Comparison of ENCODE assay signal across 8 cellular contexts in genomic region chr14:24442240-24443052, GRCh38.
DNase-seq lines count a peak whose midpoint lies in the region; ATAC-seq, FAIRE-seq and TF ChIP-seq lines count a peak whose summit lies in the region.

SDR39U1 (minus strand) TSS chr14:24442776; CDS start chr14:24442769, 7 bp downstream.

- H3K27ac Mint-ChIP-seq in central memory CD8-positive, alpha-beta T cell (ENCODE audit: low read depth) = peak within 1 kb of the TSS; percentile 96

- peak within 1 kb of the TSS; percentile 90 for H3K4me3 Mint-ChIP-seq in central memory CD8-positive, alpha-beta T cell

- no peaks in the 10 kb centered on the region for H3K9me3 Mint-ChIP-seq in central memory CD8-positive, alpha-beta T cell

- H3K36me3 Mint-ChIP-seq in central memory CD8-positive, alpha-beta T cell (ENCODE audit: insufficient read depth) = peaks cover 27% of the 10 kb centered on the region

- peaks cover 35% of the 10 kb centered on the region for H3K4me1 Mint-ChIP-seq in central memory CD8-positive, alpha-beta T cell

- DNase-seq in AG09319 (ENCODE audit: extremely low read depth, low read depth) (peak; percentile 98), NCI-H446 (lab: John Stamatoyannopoulos, UW) (peak; percentile 99)
- peak; percentile 96 for DNase-seq in activated CD4-positive, CD25-positive, alpha-beta regulatory T cell treated with anti-CD3 and anti-CD28 coated beads, Interleukin-2, amount 50 U/mL, for 16 hours (ENCODE audit: low read depth, low spot score)
- peak; percentile 85 to 96 for DNase-seq in central memory CD8-positive, alpha-beta T cell (ENCODE audit: low spot score in 2 of 2)
- DNase-seq in stimulated activated CD4-positive, alpha-beta T cell treated with anti-CD3 and anti-CD28 coated beads, Interleukin-12 subunit alpha, Interleukin-12 subunit beta, amount 100 ng/mL, for 4 hours = peak; percentile 88

- TF ChIP-seq CTCF in AG09319 (IDR thresholded peaks at IDR 0.05; ENCODE audit: low read depth, low read length) = no peak

- peak; percentile 87 for ATAC-seq in GM19025 (IDR thresholded peaks at IDR 0.05; ENCODE audit: low read depth, unreplicated experiment)
- ATAC-seq in HG03342 (IDR thresholded peaks at IDR 0.05; ENCODE audit: unreplicated experiment) = peak; percentile 90
- ATAC-seq in central memory CD8-positive, alpha-beta T cell (replicated peaks; ENCODE audit: extremely low read depth, poor library complexity, severe bottlenecking) = peak; percentile 92

- FAIRE-seq in islet of Langerhans (lab: Jason Lieb, UNC) = peak; percentile 17

- H3K27me3 Mint-ChIP-seq in central memory CD8-positive, alpha-beta T cell = no peaks in the 10 kb centered on the region

Comparison
In these comparisons a context has a peak if more than half of its experiments do, and no peak if none do; other contexts are left out.
1. Peak in every context shown above with its lines: DNase-seq and ATAC-seq.